8 cellular contexts compared by ENCODE assay signal in genomic region chr16:53085539-53086450, GRCh38. TPM values are rescaled to one million over a fixed set of nuclear protein-coding genes. Genes with fewer than 3 reads are reported as not detected.
DNase-seq lines count a peak whose midpoint lies in the region; ATAC-seq and TF ChIP-seq lines count a peak whose summit lies in the region.

No MANE protein-coding gene starts in this region.

- no peak for ATAC-seq in activated T-cell treated with anti-CD3 and anti-CD28 coated beads, Interleukin-2, amount 50 U/mL, for 4 hours

- CTCF ChIA-PET in AG04450 (lab: Charles Lee): interaction anchor here (1.2 kb wide), 1 partner anchor 44 kb away, joined by 5 read pairs; no protein-coding TSS in a partner anchor

- peak overlapping the region; percentile 61 for H3K27ac ChIP-seq in AG04450 (ENCODE audit: low read depth, low read length)

- H3K9me3 Mint-ChIP-seq in activated T-cell treated with anti-CD3 and anti-CD28 coated beads, Interleukin-2, amount 50 U/mL, for 4 hours: no peaks in the 10 kb centered on the region

- TF ChIP-seq CTCF in AG04450 (IDR thresholded peaks at IDR 0.05; ENCODE audit: low read depth, low read length) (no peak), epithelial cell of esophagus (IDR thresholded peaks at IDR 0.05; ENCODE audit: insufficient read depth, low read depth, low read length, missing control alignments) (no peak)

- H3K36me3 Mint-ChIP-seq in activated T-cell treated with anti-CD3 and anti-CD28 coated beads, Interleukin-2, amount 50 U/mL, for 4 hours (ENCODE audit: insufficient read depth): peaks cover 2% of the 10 kb centered on the region

- DNase-seq in AG04450 (ENCODE audit: low read depth, low spot score) (no peak), NCI-H446 (lab: John Stamatoyannopoulos, UW) (peak; percentile 58 to 79), epithelial cell of esophagus (ENCODE audit: low read depth) (peak; percentile 71), cortex of kidney (lab: John Stamatoyannopoulos, UW) (no peak), AG08395 (ENCODE audit: low spot score) (no peak)
- DNase-seq in activated T-cell treated with anti-CD3 and anti-CD28 coated beads, Interleukin-2, amount 50 U/mL, for 4 hours: no peak
- no peak for DNase-seq in stimulated activated naive CD4-positive, alpha-beta T cell (lab: John Stamatoyannopoulos, UW)

- H3K4me3 ChIP-seq in AG04450 (ENCODE audit: low read depth, low read length) (no peak overlapping the region), epithelial cell of esophagus (ENCODE audit: low read length) (no peak overlapping the region), mucosa of stomach (ENCODE audit: low read length) (no peak overlapping the region)

- H3K27me3 Mint-ChIP-seq in activated T-cell treated with anti-CD3 and anti-CD28 coated beads, Interleukin-2, amount 50 U/mL, for 4 hours (ENCODE audit: low read depth): no peaks in the 10 kb centered on the region

- no peak overlapping the region for H3K4me3 Mint-ChIP-seq in activated T-cell treated with anti-CD3 and anti-CD28 coated beads, Interleukin-2, amount 50 U/mL, for 4 hours

- POLR2A ChIA-PET in AG04450 (lab: Yijun Ruan, JAX): interaction anchor here (0.6 to 2.2 kb wide), 2 partner anchors 13 to 28 kb away, joined by 4 to 6 read pairs; no protein-coding TSS in a partner anchor

- no peaks in the 10 kb centered on the region for H3K27me3 ChIP-seq in AG04450 (ENCODE audit: control insufficient read depth, insufficient read depth, low read length)
- H3K27me3 ChIP-seq in mucosa of stomach (ENCODE audit: control insufficient read depth, insufficient read depth, low read length): no peaks in the 10 kb centered on the region

- peaks cover 22% of the 10 kb centered on the region for H3K4me1 ChIP-seq in mucosa of stomach (ENCODE audit: control insufficient read depth, insufficient read depth, low read length)

- no peaks in the 10 kb centered on the region for H3K36me3 ChIP-seq in mucosa of stomach (ENCODE audit: control insufficient read depth, insufficient read depth, low read length)

- H3K9ac ChIP-seq in mucosa of stomach (ENCODE audit: low read length): peak overlapping the region; percentile 27

- H3K9me3 ChIP-seq in AG04450 (ENCODE audit: control insufficient read depth, insufficient read depth, low read length): no peaks in the 10 kb centered on the region
- H3K9me3 ChIP-seq in mucosa of stomach (ENCODE audit: control insufficient read depth, low read length): no peaks in the 10 kb centered on the region

- peaks cover 13% of the 10 kb centered on the region for H3K4me1 Mint-ChIP-seq in activated T-cell treated with anti-CD3 and anti-CD28 coated beads, Interleukin-2, amount 50 U/mL, for 4 hours (ENCODE audit: low read depth)

RNA-seq across cellular contexts. Expression of gene CHD9, which starts 31.0 kb away (rescaled TPM):
- polyA plus RNA-seq in AG04450 (2011; rRNA removed): 27.9 and 42.6 TPM in 2 replicates
- polyA minus RNA-seq in AG04450 (2011; rRNA and poly(A)+ RNA removed): 55.4 and 114 TPM in 2 replicates
- 10 to 100 TPM; 10.8 to 12.7 (median 11.7) TPM for total RNA-seq in activated T-cell treated with anti-CD3 and anti-CD28 coated beads, Interleukin-2, amount 50 U/mL, for 4 hours

RNA-seq across cellular contexts. Expression of gene CHD9NB, which starts 33.1 kb away (rescaled TPM):
- polyA plus RNA-seq in AG04450 (2011; rRNA removed): 1.2 and 1.4 TPM in 2 replicates
- 2.5 and 3.6 TPM in 2 replicates for polyA minus RNA-seq in AG04450 (2011; rRNA and poly(A)+ RNA removed)
- not detected for total RNA-seq in activated T-cell treated with anti-CD3 and anti-CD28 coated beads, Interleukin-2, amount 50 U/mL, for 4 hours

Comparison
In these comparisons a context has a peak if more than half of its experiments do, and no peak if none do; other contexts are left out.
1. DNase-seq: peak in NCI-H446 (2 of 2) and epithelial cell of esophagus (single experiment); none in AG04450 (single experiment), activated T-cell treated with anti-CD3 and anti-CD28 coated beads, Interleukin-2, amount 50 U/mL, for 4 hours (single experiment), cortex of kidney (single experiment), AG08395 (single experiment) and stimulated activated naive CD4-positive, alpha-beta T cell (0 of 6).